Comparison of ENCODE assay signal across 8 cellular contexts in the genomic region with DNA sequence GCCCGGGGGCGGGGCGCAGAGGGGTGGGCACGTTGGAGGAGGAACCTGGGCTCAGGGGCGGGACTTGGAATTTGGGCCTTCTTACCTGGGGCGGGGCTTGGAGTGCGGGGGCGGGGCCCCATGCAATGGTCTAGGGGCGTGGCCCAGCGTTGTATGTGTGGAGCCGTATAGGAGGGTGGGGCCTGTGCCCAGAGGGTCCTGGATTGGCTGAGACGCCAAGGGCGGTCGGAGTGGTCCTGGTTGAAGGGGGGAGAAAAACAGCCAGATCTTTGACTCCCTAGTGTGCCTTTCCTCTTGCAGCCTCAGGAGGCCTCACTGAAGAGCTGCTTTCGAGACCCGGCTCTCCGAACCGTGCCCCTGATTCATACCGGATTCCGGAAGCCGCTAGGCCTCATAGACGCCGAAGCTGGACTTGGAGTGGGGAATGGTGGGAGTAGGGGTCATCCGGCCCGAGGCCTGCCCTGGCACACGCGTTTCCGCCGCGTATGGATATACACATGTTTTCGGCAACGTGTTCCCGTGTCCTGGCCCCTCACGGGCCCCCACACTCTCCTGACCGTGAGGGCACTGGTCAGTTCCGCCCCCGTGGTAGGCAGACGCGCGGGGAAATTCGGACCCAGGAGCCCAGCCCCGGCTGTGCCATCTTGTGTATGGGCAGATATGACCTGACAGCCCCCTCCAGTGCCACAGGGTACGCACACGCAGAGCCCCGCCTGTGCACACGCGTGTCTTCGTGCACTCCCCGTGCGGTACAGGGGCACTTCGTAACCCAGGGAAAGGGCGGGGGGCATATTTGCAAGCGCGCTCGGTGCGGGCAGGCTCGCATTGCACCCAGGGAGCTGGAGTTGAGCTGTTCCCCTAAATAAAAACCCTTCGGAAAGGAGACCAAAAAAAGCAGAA.
DNase-seq lines count a peak whose midpoint lies in the region; ATAC-seq and TF ChIP-seq lines count a peak whose summit lies in the region.

No MANE protein-coding gene starts in this region.

- peak overlapping the region; percentile 98 for H3K27ac ChIP-seq in cingulate gyrus (ENCODE audit: low read depth, low read length)
- peak overlapping the region; percentile 90 for H3K27ac ChIP-seq in layer of hippocampus (ENCODE audit: low read depth, low read length)

- no peaks in the 10 kb centered on the region for H3K27me3 ChIP-seq in layer of hippocampus (ENCODE audit: control insufficient read depth, insufficient read depth, low read length)

- TF ChIP-seq CTCF in AG10803 (conservative IDR thresholded peaks at IDR 0.05; ENCODE audit: low read length) = no peak; the same call in 1 of the 2 replicates

- peak; percentile 96 for DNase-seq in AG10803 (ENCODE audit: low read depth)
- peak; percentile 98 to 99 for DNase-seq in NCI-H524 (lab: John Stamatoyannopoulos, UW)
- peak; percentile 93 to 96 for DNase-seq in activated CD4-positive, alpha-beta T cell treated with anti-CD3 and anti-CD28 coated beads for 4 hours
- DNase-seq in stimulated activated CD4-positive, alpha-beta T cell treated with anti-CD3 and anti-CD28 coated beads, Interleukin-1b, Interleukin-23, amount 100 ng/mL, for 24 hours (ENCODE audit: low read depth in 4 of 4, low spot score in 1 of 4) = peak; percentile 70 to 93 (median 80)

- ATAC-seq in GM19023 (IDR thresholded peaks at IDR 0.05; ENCODE audit: unreplicated experiment) = peak; percentile 61
- ATAC-seq in HG03354 (IDR thresholded peaks at IDR 0.05; ENCODE audit: poor library complexity, severe bottlenecking, unreplicated experiment) = peak; percentile 76

- H3K4me3 ChIP-seq in AG10803 (ENCODE audit: low read length) = peak overlapping the region; percentile 82

Comparison
In these comparisons a context has a peak if more than half of its experiments do, and no peak if none do; other contexts are left out.
1. Peak in every context shown above with its lines: DNase-seq, ATAC-seq, H3K4me3 ChIP-seq and H3K27ac ChIP-seq.